27 cellular contexts compared by ENCODE assay signal in the genomic region with DNA sequence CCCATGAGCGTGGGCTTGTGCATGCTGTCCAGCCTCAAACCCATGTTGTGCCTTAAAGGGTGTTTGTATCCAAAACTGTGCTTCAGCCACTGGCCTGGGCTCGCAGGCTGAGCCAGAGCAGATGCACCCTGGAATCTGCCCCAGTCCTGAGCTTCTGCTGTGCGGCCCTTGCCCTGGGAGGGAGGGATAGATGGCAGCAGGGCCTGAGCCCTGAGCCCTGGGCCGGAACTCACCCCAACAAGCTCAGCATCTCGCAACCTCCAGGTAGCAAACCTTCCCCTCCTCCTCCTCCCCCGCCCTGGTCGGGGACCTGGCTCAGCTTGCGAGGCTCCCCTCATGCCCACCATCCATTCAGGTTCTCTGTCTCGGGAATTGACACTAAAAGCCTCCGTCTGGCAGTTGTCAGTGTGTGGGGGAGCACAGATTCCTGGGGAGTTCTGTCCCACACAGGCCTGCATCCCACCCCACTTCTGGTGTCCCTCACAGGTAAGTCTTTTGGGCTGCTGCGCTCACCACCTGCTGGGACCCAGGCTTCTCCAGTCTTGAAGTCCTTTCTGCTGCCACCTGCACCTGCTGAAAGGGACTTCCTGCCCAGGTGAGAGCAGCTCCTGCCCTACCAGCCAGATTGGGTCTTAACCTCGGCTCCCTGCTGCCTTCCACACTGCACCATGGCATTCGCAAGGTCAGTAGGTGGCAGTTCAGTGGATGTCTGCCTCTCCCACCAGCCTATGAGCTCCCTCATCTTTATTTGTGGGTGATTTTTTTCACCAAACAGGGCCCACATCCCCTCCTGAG. TPM values are rescaled to one million over a fixed set of nuclear protein-coding genes. Genes with fewer than 3 reads are reported as not detected.
DNase-seq lines count a peak whose midpoint lies in the region; ATAC-seq, FAIRE-seq and TF ChIP-seq lines count a peak whose summit lies in the region.
"Had no signal": no experiment of that assay in that cellular context is flagged by ENCODE, and none has a peak within 500 bp of the region (broad histone marks: within the 10 kb centered on the region; RNA-seq: fewer than 3 reads in every experiment).

No MANE protein-coding gene starts in this region.

- H3K27me3 Mint-ChIP-seq in chondrocyte (ENCODE audit: low read depth): peaks cover 42% of the 10 kb centered on the region

- no peak for ATAC-seq in left ventricle myocardium superior
- no peak for ATAC-seq in Right ventricle myocardium superior (ENCODE audit: poor library complexity)
- ATAC-seq: CD8-positive, alpha-beta T cell; GM23338; K562; Panc1 had no signal

- no peak overlapping the region for H3K4me3 Mint-ChIP-seq in chondrocyte (ENCODE audit: unreplicated experiment)
- H3K4me3 Mint-ChIP-seq: CD8-positive, alpha-beta T cell; GM23338; H9 had no signal

- DNase-seq in left ventricle myocardium superior (peak; percentile 9), Right ventricle myocardium superior (no peak), chondrocyte (ENCODE audit: low spot score) (peak; percentile 59), posterior vena cava (ENCODE audit: low spot score) (peak; percentile 69), HTR-8/SVneo (ENCODE audit: insufficient read length, low spot score) (no peak)
- no peak for DNase-seq in NK-92 treated with Interleukin-12 subunit alpha and Interleukin-12 subunit beta, amount 100 ng/mL, for 24 hours (lab: John Stamatoyannopoulos, UW)
- no peak for DNase-seq in activated T-cell treated with anti-CD3 and anti-CD28 coated beads, Interleukin-2, amount 50 U/mL, for 1 hour
- DNase-seq: C1 segment of cervical spinal cord; Caco-2; CD8-positive, alpha-beta T cell; Kasumi-1; NCI-H1092 treated with DMSO at 0.1 percent for 48 hours; NCI-H1436; NCI-H187; NCI-H2081 treated with DMSO at 0.1 percent for 48 hours; NCI-H2171; NCI-H226; NCI-H510A; NCI-H69; SJCRH30 had no signal

- H3K36me3 Mint-ChIP-seq in chondrocyte (ENCODE audit: low read depth): no peaks in the 10 kb centered on the region
- H3K36me3 Mint-ChIP-seq: CD8-positive, alpha-beta T cell had no signal

- no peaks in the 10 kb centered on the region for H3K4me1 Mint-ChIP-seq in chondrocyte (ENCODE audit: low read depth)
- H3K4me1 Mint-ChIP-seq: GM23338 had no signal

- TF ChIP-seq CTCF in chondrocyte (IDR thresholded peaks at IDR 0.05): no peak

- H3K27ac Mint-ChIP-seq in chondrocyte (ENCODE audit: unreplicated experiment): no peak overlapping the region
- H3K27ac Mint-ChIP-seq: CD8-positive, alpha-beta T cell; GM23338; H9 had no signal

- intact Hi-C loops in left ventricle myocardium superior (cut with micrococcal nuclease) (no loop called here), Right ventricle myocardium superior (cut with DNase I) (no loop called here), posterior vena cava (cut with DNase I) (no loop called here)

- no peak for FAIRE-seq in HTR-8/SVneo (lab: Jason Lieb, UNC)
- FAIRE-seq: A204.1, G401.6, K562 had no signal

- H3K9me3 Mint-ChIP-seq in chondrocyte (ENCODE audit: low read depth): no peaks in the 10 kb centered on the region
- H3K9me3 Mint-ChIP-seq: CD8-positive, alpha-beta T cell; GM23338; H9 had no signal

RNA-seq across cellular contexts. Expression of a gene that starts 55.2 kb away (rescaled TPM):
- total RNA-seq in left ventricle myocardium superior (12.5 TPM), Right ventricle myocardium superior (11.9 TPM), chondrocyte (1.2 to 4.2 TPM (median 2.8 TPM) in 3 replicates), posterior vena cava (10 to 100 TPM; 29.2 to 38.2 TPM)
- total RNA-seq: Caco-2; CD8-positive, alpha-beta T cell; K562; OCI-LY7; SJCRH30 had no signal

Comparison
In these comparisons a context has a peak if more than half of its experiments do, and no peak if none do; other contexts are left out.
1. DNase-seq: peak in left ventricle myocardium superior (single experiment), chondrocyte (single experiment) and posterior vena cava (single experiment); none in Right ventricle myocardium superior (single experiment), NK-92 treated with Interleukin-12 subunit alpha and Interleukin-12 subunit beta, amount 100 ng/mL, for 24 hours (single experiment), HTR-8/SVneo (single experiment) and activated T-cell treated with anti-CD3 and anti-CD28 coated beads, Interleukin-2, amount 50 U/mL, for 1 hour (single experiment).